Comparison of ENCODE assay signal across 27 cellular contexts in genomic region chr16:55123652-55124051, GRCh38.
"Had no signal": no experiment of that assay in that cellular context is flagged by ENCODE, and none has a peak within 500 bp of the region (broad histone marks: within the 10 kb centered on the region; RNA-seq: fewer than 3 reads in every experiment).

No MANE protein-coding gene starts in this region.

- FAIRE-seq: urothelium cell line had no signal

- ATAC-seq: stimulated activated effector memory CD8-positive, alpha-beta T cell treated with anti-CD3 and anti-CD28 coated beads, Interleukin-12 subunit alpha, Interleukin-12 subunit beta, amount 100 ng/mL, for 72 hours; stimulated activated memory B cell treated with anti-CD40 and anti-IgM and Interleukin-4, amounts not matched to agents 10 μg/mL and 1 μg/mL and 100 μg/mL, for 72 hours; stimulated activated naive B cell treated with anti-CD40 and anti-IgM and Interleukin-4, amounts not matched to agents 10 μg/mL and 1 μg/mL and 100 μg/mL, for 72 hours; stimulated activated naive CD8-positive, alpha-beta T cell treated with anti-CD3 and anti-CD28 coated beads, Interleukin-15, amount 100 ng/mL, for 72 hours; stimulated activated naive CD8-positive, alpha-beta T cell treated with anti-CD3 and anti-CD28 coated beads, Interleukin-15, Interleukin-2, amounts not matched to agents 100 U/mL and 50 U/mL, for 24 hours; upper lobe of right lung had no signal

- H3K4me1 ChIP-seq: stomach, suprapubic skin, testis, thyroid gland, tibial nerve, transverse colon, upper lobe of right lung, uterus, vagina had no signal

- DNase-seq: stimulated activated CD4-positive, alpha-beta T cell treated with anti-CD3 and anti-CD28 coated beads, Interleukin-2, amount 100 ng/mL, for 48 hours; stimulated activated CD4-positive, alpha-beta T cell treated with anti-CD3 and anti-CD28 coated beads, Interleukin-4, amount 100 ng/mL, for 1 hour; stimulated activated CD4-positive, alpha-beta T cell treated with anti-CD3 and anti-CD28 coated beads, Interleukin-4, amount 100 ng/mL, for 24 hours; stimulated activated CD4-positive, alpha-beta T cell treated with anti-CD3 and anti-CD28 coated beads, Interleukin-4, amount 100 ng/mL, for 4 hours; stimulated activated CD8-positive, alpha-beta memory T cell treated with anti-CD3 and anti-CD28 coated beads, Interleukin-4, amount 100 ng/mL, for 48 hours; stimulated activated naive B cell treated with anti-CD40 and anti-IgM and Interleukin-4, amounts not matched to agents 10 μg/mL and 1 μg/mL and 100 μg/mL, for 72 hours; stimulated activated naive CD4-positive, alpha-beta T cell; stimulated activated naive CD4-positive, alpha-beta T cell treated with Interleukin-2 at 50 U/mL for 16 hours; stimulated activated naive CD8-positive, alpha-beta T cell treated with anti-CD3 and anti-CD28 coated beads, Interleukin-15, amount 100 ng/mL, for 72 hours; stimulated activated naive CD8-positive, alpha-beta T cell treated with anti-CD3 and anti-CD28 coated beads, Interleukin-15, Interleukin-2, amounts not matched to agents 100 U/mL and 50 U/mL, for 24 hours; stomach; substantia nigra; testis; thyroid gland; tibial artery; transverse colon; trophoblast cell; upper lobe of left lung; upper lobe of right lung; uterus had no signal

- H3K9me3 ChIP-seq: suprapubic skin, testis, thoracic aorta, thyroid gland, transverse colon, upper lobe of left lung, upper lobe of right lung, uterus, vagina had no signal

- H3K36me3 ChIP-seq: stomach, suprapubic skin, thoracic aorta, thyroid gland, tibial artery, tibial nerve, transverse colon, upper lobe of left lung, upper lobe of right lung, uterus, vagina had no signal

- H3K4me3 ChIP-seq: stomach, suprapubic skin, testis, thoracic aorta, thyroid gland, tibial artery, tibial nerve, transverse colon, upper lobe of left lung, upper lobe of right lung, uterus, vagina had no signal

- H3K27me3 ChIP-seq: stomach, suprapubic skin, testis, thyroid gland, tibial artery, tibial nerve, transverse colon, upper lobe of left lung, upper lobe of right lung, uterus, vagina had no signal

- H3K27ac ChIP-seq: stomach, suprapubic skin, testis, thoracic aorta, thyroid gland, tibial artery, tibial nerve, transverse colon, upper lobe of left lung, upper lobe of right lung, uterus, vagina had no signal
